26 cellular contexts compared by ENCODE assay signal in genomic region chr4:3730422-3730821, GRCh38. TPM values are rescaled to one million over a fixed set of nuclear protein-coding genes. Genes with fewer than 3 reads are reported as not detected.
"Had no signal": no experiment of that assay in that cellular context is flagged by ENCODE, and none has a peak within 500 bp of the region (broad histone marks: within the 10 kb centered on the region; RNA-seq: fewer than 3 reads in every experiment).

No MANE protein-coding gene starts in this region.

- H3K4me3 ChIP-seq: neural progenitor cell, pancreas, prostate gland, right atrium auricular region, right lobe of liver, sigmoid colon, suprapubic skin, testis, transverse colon, upper lobe of left lung, vagina had no signal

- H3K4me1 Mint-ChIP-seq: naive thymus-derived CD4-positive, alpha-beta T cell; natural killer cell; stimulated activated effector memory CD8-positive, alpha-beta T cell treated with anti-CD3 and anti-CD28 coated beads, Interleukin-12 subunit alpha, Interleukin-12 subunit beta, amount 100 ng/mL, for 72 hours had no signal

- H3K27me3 ChIP-seq: right atrium auricular region, right lobe of liver, testis, vagina had no signal

- H3K36me3 Mint-ChIP-seq: natural killer cell; neural progenitor cell; stimulated activated effector memory CD8-positive, alpha-beta T cell treated with anti-CD3 and anti-CD28 coated beads, Interleukin-12 subunit alpha, Interleukin-12 subunit beta, amount 100 ng/mL, for 72 hours had no signal

- H3K4me3 Mint-ChIP-seq: naive thymus-derived CD4-positive, alpha-beta T cell; natural killer cell; nephron; neural progenitor cell; stimulated activated effector memory CD8-positive, alpha-beta T cell treated with anti-CD3 and anti-CD28 coated beads, Interleukin-12 subunit alpha, Interleukin-12 subunit beta, amount 100 ng/mL, for 72 hours; stimulated activated naive CD8-positive, alpha-beta T cell treated with anti-CD3 and anti-CD28 coated beads, Interleukin-15, Interleukin-2, amounts not matched to agents 100 ng/mL and 50 ng/mL, for 24 hours had no signal

- ATAC-seq: naive thymus-derived CD4-positive, alpha-beta T cell; natural killer cell; pancreas; right lobe of liver; stimulated activated effector memory CD8-positive, alpha-beta T cell treated with anti-CD3 and anti-CD28 coated beads, Interleukin-12 subunit alpha, Interleukin-12 subunit beta, amount 100 ng/mL, for 72 hours had no signal

- H3K36me3 ChIP-seq: neural progenitor cell, neutrophil, pancreas, prostate gland, right atrium auricular region, right lobe of liver, sigmoid colon, suprapubic skin, transverse colon, upper lobe of left lung, vagina had no signal

- H3K9me3 Mint-ChIP-seq: natural killer cell; nephron; neural progenitor cell; stimulated activated effector memory CD8-positive, alpha-beta T cell treated with anti-CD3 and anti-CD28 coated beads, Interleukin-12 subunit alpha, Interleukin-12 subunit beta, amount 100 ng/mL, for 72 hours; stimulated activated naive CD8-positive, alpha-beta T cell treated with anti-CD3 and anti-CD28 coated beads, Interleukin-15, Interleukin-2, amounts not matched to agents 100 ng/mL and 50 ng/mL, for 24 hours had no signal

- DNase-seq: naive thymus-derived CD4-positive, alpha-beta T cell; natural killer cell; nucleus accumbens; retina; right lobe of liver; sigmoid colon; small intestine; stimulated activated CD4-positive, alpha-beta T cell treated with anti-CD3 and anti-CD28 coated beads, Interleukin-15, amount 100 ng/mL, for 24 hours; stimulated activated CD4-positive, alpha-beta T cell treated with anti-CD3 and anti-CD28 coated beads, Interleukin-2, amount 100 ng/mL, for 24 hours; stimulated activated CD4-positive, alpha-beta T cell treated with anti-CD3 and anti-CD28 coated beads, Interleukin-2, amount 100 ng/mL, for 48 hours; stimulated activated CD4-positive, alpha-beta T cell treated with anti-CD3 and anti-CD28 coated beads, Interleukin-4, amount 100 ng/mL, for 24 hours; stimulated activated naive CD4-positive, alpha-beta T cell; substantia nigra; testis; transverse colon; upper lobe of left lung had no signal

- H3K4me1 ChIP-seq: pancreas, prostate gland, right atrium auricular region, right lobe of liver, sigmoid colon, suprapubic skin, testis, transverse colon, upper lobe of left lung, vagina had no signal

- H3K27ac Mint-ChIP-seq: naive thymus-derived CD4-positive, alpha-beta T cell; natural killer cell; nephron; stimulated activated effector memory CD8-positive, alpha-beta T cell treated with anti-CD3 and anti-CD28 coated beads, Interleukin-12 subunit alpha, Interleukin-12 subunit beta, amount 100 ng/mL, for 72 hours; stimulated activated naive CD8-positive, alpha-beta T cell treated with anti-CD3 and anti-CD28 coated beads, Interleukin-15, Interleukin-2, amounts not matched to agents 100 ng/mL and 50 ng/mL, for 24 hours had no signal

- H3K27ac ChIP-seq: neural progenitor cell, neutrophil, pancreas, prostate gland, right atrium auricular region, right lobe of liver, sigmoid colon, suprapubic skin, testis, transverse colon, upper lobe of left lung, vagina had no signal

- H3K9me3 ChIP-seq: neutrophil, pancreas, prostate gland, right atrium auricular region, right lobe of liver, sigmoid colon, suprapubic skin, testis, transverse colon, upper lobe of left lung, vagina had no signal

RNA-seq across cellular contexts. Expression of gene ADRA2C, which starts 35.8 kb away (rescaled TPM):
- total RNA-seq: naive thymus-derived CD4-positive, alpha-beta T cell; natural killer cell had no signal
